In the genomic region with DNA sequence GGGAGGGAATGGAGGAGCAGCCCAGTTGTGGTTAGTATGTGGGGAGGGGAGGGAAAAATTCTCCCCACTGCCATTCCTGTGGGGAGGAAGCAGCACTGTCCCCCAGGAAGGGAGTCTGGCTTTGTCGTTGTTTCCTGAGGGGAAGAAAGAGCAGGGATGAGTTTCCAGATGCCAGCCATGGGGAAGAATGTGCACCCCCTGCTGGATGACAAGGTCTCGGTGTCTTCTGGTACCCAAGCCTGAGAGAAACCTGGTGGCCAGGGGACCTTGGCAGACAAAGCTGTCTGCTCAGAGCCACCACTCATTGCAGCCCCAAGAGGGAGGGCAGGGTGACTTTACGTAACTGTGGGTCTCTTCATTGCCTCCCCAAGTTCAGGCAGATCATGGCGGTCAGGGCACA, we compare ENCODE assay signal across 9 cellular contexts.
A peak's percentile ranks its signal among the peaks of the same experiment; 100 is the strongest.
DNase-seq lines count a peak whose midpoint lies in the region; ATAC-seq and TF ChIP-seq lines count a peak whose summit lies in the region.
"Had no signal": no experiment of that assay in that cellular context is flagged by ENCODE, and none has a peak within 500 bp of the region (broad histone marks: within the 10 kb centered on the region; RNA-seq: fewer than 3 reads in every experiment).

No MANE protein-coding gene starts in this region.

- no peaks in the 10 kb centered on the region; the same call in 1 of the 2 replicates for H3K9me3 ChIP-seq in AG04450 (ENCODE audit: control insufficient read depth, insufficient read depth, low read length)
- H3K9me3 ChIP-seq in left ventricle myocardium inferior (replicated peaks), result peaks cover 7% of the 10 kb centered on the region

- ATAC-seq in SK-N-SH treated with all-trans-retinoic acid at 6 μM for 48 hours (peak; percentile 63; the same call in 2 of the 3 replicates), HG02938 (IDR thresholded peaks at IDR 0.05; ENCODE audit: unreplicated experiment) (no peak), HG03135 (IDR thresholded peaks at IDR 0.05; ENCODE audit: unreplicated experiment) (no peak)

- intact Hi-C loops in left ventricle myocardium inferior (cut with micrococcal nuclease), result no loop called here

- H3K27ac ChIP-seq in AG04450 (ENCODE audit: low read depth, low read length) (no peak overlapping the region), left ventricle myocardium inferior (replicated peaks) (no peak overlapping the region)

- POLR2A ChIA-PET in AG04450 (lab: Yijun Ruan, JAX), result no interaction called here

- CTCF ChIA-PET in AG04450 (lab: Charles Lee), result interaction anchor here (0.6 to 1.5 kb wide), 2 partner anchors 350 to 374 kb away, joined by 3 to 4 read pairs; no protein-coding TSS in a partner anchor

- peaks cover 9% of the 10 kb centered on the region for H3K27me3 ChIP-seq in AG04450 (ENCODE audit: control insufficient read depth, insufficient read depth, low read length)
- H3K27me3 ChIP-seq in left ventricle myocardium inferior (ENCODE audit: low read depth), result no peaks in the 10 kb centered on the region

- H3K4me1 ChIP-seq in left ventricle myocardium inferior, result no peaks in the 10 kb centered on the region

- H3K36me3 ChIP-seq in left ventricle myocardium inferior, result no peaks in the 10 kb centered on the region

- TF ChIP-seq CTCF in AG04450 (IDR thresholded peaks at IDR 0.05; ENCODE audit: low read depth, low read length) (peak; percentile 39), GM12873 (IDR thresholded peaks at IDR 0.05; ENCODE audit: insufficient read depth, low read depth, low read length, missing control alignments) (peak; percentile 51), left ventricle myocardium inferior (IDR thresholded peaks at IDR 0.05; ENCODE audit: borderline replicate concordance) (peak; percentile 57), GM13976 (IDR thresholded peaks at IDR 0.05; ENCODE audit: borderline replicate concordance, control extremely low read depth, extremely low read depth, insufficient read depth, missing control alignments) (no peak)

- in situ Hi-C loops in GM13976 (cut with MboI; ENCODE audit: low sequenced_read_pairs, unreplicated experiment), result no loop called here

- H3K4me3 ChIP-seq in AG04450 (ENCODE audit: low read depth, low read length) (no peak overlapping the region), left ventricle myocardium inferior (no peak overlapping the region)

- DNase-seq in AG04450 (ENCODE audit: low read depth, low spot score) (no peak), left ventricle myocardium inferior (no peak), GM13976 (ENCODE audit: low spot score) (no peak), NOMO-1 treated with DMSO at 0.1 percent for 48 hours (lab: John Stamatoyannopoulos, UW; ENCODE audit: unreplicated experiment) (no peak)
- DNase-seq: NK-92 treated with Interleukin-12 subunit alpha and Interleukin-12 subunit beta, amount 100 ng/mL, for 24 hours had no signal

TF ChIP-seq in SK-N-SH treated with all-trans-retinoic acid at 6 μM for 48 hours, 23 proteins besides CTCF, POLR2A, EP300 and RAD21:
- TF ChIP-seq TCF4 (CRISPR knock-in tag; IDR thresholded peaks at IDR 0.05; ENCODE audit: borderline replicate concordance), result no peak
- TF ChIP-seq ESRRG (CRISPR knock-in tag; IDR thresholded peaks at IDR 0.05), result no peak
- TF ChIP-seq ISL1 (CRISPR knock-in tag; IDR thresholded peaks at IDR 0.05), result no peak
- TF ChIP-seq ZNF8 (CRISPR knock-in tag; IDR thresholded peaks at IDR 0.05), result no peak
- TF ChIP-seq RARB (CRISPR knock-in tag; IDR thresholded peaks at IDR 0.05), result no peak
- no peak for TF ChIP-seq ZC3H10 (CRISPR knock-in tag; IDR thresholded peaks at IDR 0.05)
- TF ChIP-seq CSDC2 (CRISPR knock-in tag; IDR thresholded peaks at IDR 0.05), result no peak
- TF ChIP-seq, protein P1, sequence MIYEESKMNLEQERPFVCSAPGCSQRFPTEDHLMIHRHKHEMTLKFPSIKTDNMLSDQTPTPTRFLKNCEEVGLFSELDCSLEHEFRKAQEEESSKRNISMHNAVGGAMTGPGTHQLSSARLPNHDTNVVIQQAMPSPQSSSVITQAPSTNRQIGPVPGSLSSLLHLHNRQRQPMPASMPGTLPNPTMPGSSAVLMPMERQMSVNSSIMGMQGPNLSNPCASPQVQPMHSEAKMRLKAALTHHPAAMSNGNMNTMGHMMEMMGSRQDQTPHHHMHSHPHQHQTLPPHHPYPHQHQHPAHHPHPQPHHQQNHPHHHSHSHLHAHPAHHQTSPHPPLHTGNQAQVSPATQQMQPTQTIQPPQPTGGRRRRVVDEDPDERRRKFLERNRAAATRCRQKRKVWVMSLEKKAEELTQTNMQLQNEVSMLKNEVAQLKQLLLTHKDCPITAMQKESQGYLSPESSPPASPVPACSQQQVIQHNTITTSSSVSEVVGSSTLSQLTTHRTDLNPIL (CRISPR knock-in tag; IDR thresholded peaks at IDR 0.05; ENCODE audit: low read depth), result no peak
- TF ChIP-seq TSHZ2 (CRISPR knock-in tag; IDR thresholded peaks at IDR 0.05), result no peak
- TF ChIP-seq PPARA (CRISPR knock-in tag; IDR thresholded peaks at IDR 0.05; ENCODE audit: borderline replicate concordance), result no peak
- TF ChIP-seq ZNF565 (CRISPR knock-in tag; conservative IDR thresholded peaks at IDR 0.05; ENCODE audit: low read depth), result no peak
- TF ChIP-seq ZFP3 (CRISPR knock-in tag; IDR thresholded peaks at IDR 0.05), result no peak
- TF ChIP-seq GLIS3 (CRISPR knock-in tag; IDR thresholded peaks at IDR 0.05), result no peak
- TF ChIP-seq OSR1 (CRISPR knock-in tag; IDR thresholded peaks at IDR 0.05), result no peak
- TF ChIP-seq BACH2 (CRISPR knock-in tag; IDR thresholded peaks at IDR 0.05; ENCODE audit: borderline replicate concordance), result no peak
- TF ChIP-seq CSRNP3 (CRISPR knock-in tag; IDR thresholded peaks at IDR 0.05), result no peak
- TF ChIP-seq POU6F1 (CRISPR knock-in tag; IDR thresholded peaks at IDR 0.05; ENCODE audit: borderline replicate concordance, low read depth), result no peak
